Comparison of ENCODE assay signal across 2 cellular contexts in genomic region chr5:180060192-180060591, GRCh38.
TF ChIP-seq lines count a peak whose summit lies in the region.

No MANE protein-coding gene starts in this region.

TF ChIP-seq in K562, 482 proteins besides CTCF, POLR2A, EP300 and RAD21:
- no peak for TF ChIP-seq RHOXF2B (CRISPR knock-in tag; conservative IDR thresholded peaks at IDR 0.05)
- 0 out of 2 replicates have a peak, but pooled peaks have one; percentile 23 for TF ChIP-seq ZBTB33 (CRISPR knock-in tag; IDR thresholded peaks at IDR 0.05)
- TF ChIP-seq ZBTB1 (CRISPR knock-in tag; IDR thresholded peaks at IDR 0.05; ENCODE audit: borderline replicate concordance, low read depth) = no peak

TF ChIP-seq in GM12891, 5 proteins besides CTCF, POLR2A, EP300 and RAD21:
- TF ChIP-seq PAX5 (IDR thresholded peaks at IDR 0.05; ENCODE audit: insufficient read depth, low read length, severe bottlenecking) (no peak), TAF1 (IDR thresholded peaks at IDR 0.05; ENCODE audit: low read depth, low read length) (no peak), POU2F2 (IDR thresholded peaks at IDR 0.05; ENCODE audit: low read depth, low read length) (no peak), POLR2AphosphoS5 (IDR thresholded peaks at IDR 0.05; ENCODE audit: low read depth, low read length) (no peak), SPI1 (IDR thresholded peaks at IDR 0.05; ENCODE audit: low read depth, low read length) (no peak)
TF ChIP-seq in GM12891: peak in this region for 0.
